27 cellular contexts compared by ENCODE assay signal in the genomic region with DNA sequence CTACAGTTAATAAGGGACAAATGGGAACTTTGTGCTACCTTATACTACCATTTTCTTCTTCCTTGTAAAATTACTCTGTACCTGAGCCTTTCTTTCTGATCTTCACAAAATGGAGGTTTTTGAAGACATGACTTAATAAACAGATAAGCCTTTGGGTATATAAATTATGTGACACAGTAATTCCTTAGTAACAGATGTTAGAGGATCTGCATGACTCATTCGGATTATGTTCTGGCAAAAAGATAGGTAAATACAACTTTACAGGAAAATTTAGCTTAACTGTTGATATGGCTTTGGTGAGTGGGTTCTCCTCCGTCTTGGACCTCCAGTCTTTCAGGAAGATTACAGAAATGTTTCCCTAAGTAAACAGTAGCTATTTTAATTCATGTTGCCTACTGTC.
A peak's percentile ranks its signal among the peaks of the same experiment; 100 is the strongest.
DNase-seq lines count a peak whose midpoint lies in the region; ATAC-seq, FAIRE-seq and TF ChIP-seq lines count a peak whose summit lies in the region.
"Had no signal": no experiment of that assay in that cellular context is flagged by ENCODE, and none has a peak within 500 bp of the region (broad histone marks: within the 10 kb centered on the region; RNA-seq: fewer than 3 reads in every experiment).

No MANE protein-coding gene starts in this region.

- no peak overlapping the region for H3K4me2 ChIP-seq in K562 (ENCODE audit: insufficient read depth, low read length)

- H3K4me1 ChIP-seq in breast epithelium (no peaks in the 10 kb centered on the region), K562 (replicated peaks in 1 of 2; ENCODE audit: control insufficient read depth in 2 of 2, insufficient read depth in 2 of 2, low read length in 2 of 2) (no peaks in the 10 kb centered on the region), subcutaneous abdominal adipose tissue (ENCODE audit: control insufficient read depth in 5 of 5, insufficient read depth in 5 of 5, low read length in 5 of 5) (peaks cover 0 to 14% (median 11%) of the 10 kb centered on the region in 5 donors), heart left ventricle (peaks cover 0 to 10% (median 3%) of the 10 kb centered on the region in 12 donors)
- H3K4me1 ChIP-seq: right atrium auricular region had no signal

- H3K4me1 Mint-ChIP-seq in MCF 10A (ENCODE audit: insufficient read depth, unreplicated experiment) = peaks cover 18% of the 10 kb centered on the region

- no peaks in the 10 kb centered on the region for H3K79me2 ChIP-seq in K562 (ENCODE audit: control insufficient read depth, insufficient read depth, low read length)

- 35% methylated on average over 2 of the region's 2 CpGs for WGBS in K562 (ENCODE audit: insufficient coverage, low coverage, missing lambda C conversion rate)
- WGBS in heart left ventricle, 4 donors = 87 to 90% (median 89%) methylated on average over 2 of the region's 2 CpGs

- intact Hi-C loops in MCF 10A (cut with micrococcal nuclease) = no loop called here
- intact Hi-C loops in breast epithelium (cut with DNase I; ENCODE audit: low total_unique reads) = no loop called here
- intact Hi-C loops in K562 (cut with micrococcal nuclease) = no loop called here
- intact Hi-C loops in heart left ventricle (cut with DNase I) = loop anchor here in 1 of 10 donors (10.0 kb wide), 1 partner anchor 158 kb away; no protein-coding TSS in a partner anchor

- ATAC-seq in K562 (no peak), heart left ventricle (no peak)
- ATAC-seq: activated CD8-positive, alpha-beta T cell treated with anti-CD3 and anti-CD28 coated beads, Interleukin-2, amount 10 ng/mL, durations not matched to agents 7 days and 5 days; effector memory CD8-positive, alpha-beta T cell; left ventricle myocardium superior; T-helper 17 cell had no signal

- H2AFZ ChIP-seq in K562 (ENCODE audit: low read depth, low read length) = no peak overlapping the region

- H3K36me3 Mint-ChIP-seq in MCF 10A (ENCODE audit: insufficient read depth, unreplicated experiment) = peaks cover 32% of the 10 kb centered on the region

- TF ChIP-seq CTCF in MCF 10A (IDR thresholded peaks at IDR 0.05; ENCODE audit: unreplicated experiment) (no peak), breast epithelium (IDR thresholded peaks at IDR 0.05) (no peak), K562 (IDR thresholded peaks at IDR 0.05 in 2 of 3, conservative IDR thresholded peaks at IDR 0.05 in 1 of 3; ENCODE audit: insufficient read depth in 2 of 3, low read depth in 1 of 3, low read length in 3 of 3) (no peak), fibroblast of mammary gland (conservative IDR thresholded peaks at IDR 0.05; ENCODE audit: control insufficient read depth, insufficient read depth, low read depth, low read length) (no peak), heart left ventricle (IDR thresholded peaks at IDR 0.05) (no peak)

- H3K9ac ChIP-seq in K562 (ENCODE audit: insufficient read depth in 1 of 2, low read depth in 2 of 2, low read length in 2 of 2) (no peak overlapping the region), subcutaneous abdominal adipose tissue (ENCODE audit: low read length in 5 of 5) (no peak overlapping the region)

- TF ChIP-seq EP300 in K562 (IDR thresholded peaks at IDR 0.05; ENCODE audit: low read length) = no peak

- BruUV-seq in MCF 10A (replicated peaks; lab: Mats Ljungman, UMichigan) (no TSS peak), K562 (replicated peaks; lab: Mats Ljungman, UMichigan) (no TSS peak)

- no peaks in the 10 kb centered on the region for H3K27me3 ChIP-seq in breast epithelium
- no peaks in the 10 kb centered on the region for H3K27me3 ChIP-seq in K562 (ENCODE audit: control insufficient read depth in 2 of 2, insufficient read depth in 2 of 2, low read length in 2 of 2)
- no peaks in the 10 kb centered on the region for H3K27me3 ChIP-seq in subcutaneous abdominal adipose tissue (ENCODE audit: control insufficient read depth in 5 of 5, insufficient read depth in 4 of 5, low read length in 5 of 5)
- no peaks in the 10 kb centered on the region for H3K27me3 ChIP-seq in heart left ventricle
- H3K27me3 ChIP-seq: right atrium auricular region, upper lobe of left lung had no signal

- POLR2A ChIA-PET in MCF 10A (lab: Yijun Ruan, JAX) = no interaction called here
- POLR2A ChIA-PET in K562 (lab: Yijun Ruan, JAX) = no interaction called here

- no peak overlapping the region for H3K4me3 Mint-ChIP-seq in MCF 10A (ENCODE audit: unreplicated experiment)
- H3K4me3 Mint-ChIP-seq: activated B cell treated with CpG ODN at 0.5 μM for 24 hours; activated CD8-positive, alpha-beta T cell treated with anti-CD3 and anti-CD28 coated beads, Interleukin-2, amount 10 ng/mL, durations not matched to agents 7 days and 5 days; activated naive CD8-positive, alpha-beta T cell; CD4-positive, CD25-positive, alpha-beta regulatory T cell; effector memory CD8-positive, alpha-beta T cell; T-helper 17 cell had no signal

- H3K9me1 ChIP-seq in K562 (ENCODE audit: control insufficient read depth, insufficient read depth, low read length) = no peaks in the 10 kb centered on the region

- H3K4me3 ChIP-seq in breast epithelium (no peak overlapping the region), K562 (no peak overlapping the region), fibroblast of mammary gland (ENCODE audit: control insufficient read depth, low read depth, low read length) (no peak overlapping the region), subcutaneous abdominal adipose tissue (ENCODE audit: low read depth in 1 of 5, low read length in 5 of 5) (no peak overlapping the region), heart left ventricle (no peak overlapping the region)
- H3K4me3 ChIP-seq: right atrium auricular region, upper lobe of left lung had no signal

- TF ChIP-seq POLR2A in breast epithelium (IDR thresholded peaks at IDR 0.05) (no peak), K562 (conservative IDR thresholded peaks at IDR 0.05) (no peak), heart left ventricle (IDR thresholded peaks at IDR 0.05) (no peak)

- no peaks in the 10 kb centered on the region for H3K9me3 Mint-ChIP-seq in MCF 10A (ENCODE audit: unreplicated experiment)
- H3K9me3 Mint-ChIP-seq: activated B cell treated with CpG ODN at 0.5 μM for 24 hours; CD4-positive, CD25-positive, alpha-beta regulatory T cell; effector memory CD8-positive, alpha-beta T cell had no signal

- TF ChIP-seq RAD21 in K562 (CRISPR knock-in tag; conservative IDR thresholded peaks at IDR 0.05 in 1 of 2, IDR thresholded peaks at IDR 0.05 in 1 of 2) = no peak

- no peaks in the 10 kb centered on the region for H4K20me1 ChIP-seq in K562 (replicated peaks; ENCODE audit: control insufficient read depth, insufficient read depth, low read length)

- FAIRE-seq in K562 (lab: Jason Lieb, UNC) = no peak
- FAIRE-seq: GM18507 had no signal

- H3K27ac ChIP-seq in breast epithelium = no peak overlapping the region
- no peak overlapping the region for H3K27ac ChIP-seq in K562 (ENCODE audit: extremely low read depth, low read depth, low read length)
- H3K27ac ChIP-seq in subcutaneous abdominal adipose tissue (ENCODE audit: low read depth, low read length) = peak overlapping the region; percentile 42
- H3K27ac ChIP-seq in heart left ventricle = no peak overlapping the region
- H3K27ac ChIP-seq: right atrium auricular region, upper lobe of left lung had no signal

- no peaks in the 10 kb centered on the region for H3K9me3 ChIP-seq in breast epithelium
- no peaks in the 10 kb centered on the region for H3K9me3 ChIP-seq in K562 (replicated peaks; ENCODE audit: control insufficient read depth, insufficient read depth, low read depth, low read length)
- no peaks in the 10 kb centered on the region for H3K9me3 ChIP-seq in subcutaneous abdominal adipose tissue (ENCODE audit: control insufficient read depth in 5 of 5, low read length in 5 of 5)
- no peaks in the 10 kb centered on the region for H3K9me3 ChIP-seq in heart left ventricle
- H3K9me3 ChIP-seq: right atrium auricular region, upper lobe of left lung had no signal

- H3K36me3 ChIP-seq in breast epithelium (no peaks in the 10 kb centered on the region), K562 (ENCODE audit: control insufficient read depth, insufficient read depth, low read length) (peaks cover 15% of the 10 kb centered on the region; the same call in 2 of the 3 replicates), subcutaneous abdominal adipose tissue (ENCODE audit: control insufficient read depth in 5 of 5, insufficient read depth in 5 of 5, low read length in 5 of 5) (peaks cover 0 to 12% (median 0%) of the 10 kb centered on the region in 5 donors), heart left ventricle (peaks cover 0 to 14% (median 8%) of the 10 kb centered on the region in 9 donors)

- H3K27me3 Mint-ChIP-seq in MCF 10A (ENCODE audit: insufficient read depth, unreplicated experiment) = no peaks in the 10 kb centered on the region
- H3K27me3 Mint-ChIP-seq: activated B cell treated with CpG ODN at 0.5 μM for 24 hours; activated naive CD8-positive, alpha-beta T cell; CD4-positive, CD25-positive, alpha-beta regulatory T cell; effector memory CD8-positive, alpha-beta T cell; T-helper 17 cell had no signal

- H3K27ac Mint-ChIP-seq in MCF 10A (ENCODE audit: low read depth, unreplicated experiment) = peak overlapping the region; percentile 71
- H3K27ac Mint-ChIP-seq: activated B cell treated with CpG ODN at 0.5 μM for 24 hours; activated naive CD8-positive, alpha-beta T cell; T-helper 17 cell had no signal

- CTCF ChIA-PET in MCF 10A (lab: Yijun Ruan, JAX) = interaction anchor here (1.3 kb wide), 1 partner anchor 15 kb away, joined by 6 read pairs; no protein-coding TSS in a partner anchor
- CTCF ChIA-PET in K562 (lab: Yijun Ruan, JAX; ENCODE audit: low intra/inter-chr PET ratio) = no interaction called here

- in situ Hi-C loops in K562 (cut with MboI) = no loop called here

- DNase-seq in MCF 10A (ENCODE audit: unreplicated experiment) = peak; percentile 17
- no peak for DNase-seq in breast epithelium (ENCODE audit: low spot score in 2 of 2)
- peak in 1 of 4 experiments; percentile 37 for DNase-seq in K562 (ENCODE audit: extremely low read depth in 1 of 4, low spot score in 3 of 4)
- peak; percentile 62 for DNase-seq in fibroblast of mammary gland (ENCODE audit: low read depth)
- no peak for DNase-seq in NCI-H345 (lab: John Stamatoyannopoulos, UW)
- DNase-seq in DMS 273 treated with DMSO at 0.1 percent for 48 hours (lab: John Stamatoyannopoulos, UW) = no peak
- DNase-seq in heart left ventricle = no peak
- DNase-seq: activated B cell treated with CpG ODN at 0.5 μM for 24 hours; activated CD8-positive, alpha-beta T cell treated with anti-CD3 and anti-CD28 coated beads, Interleukin-2, amount 10 ng/mL, durations not matched to agents 7 days and 5 days; activated T-cell treated with anti-CD3 and anti-CD28 coated beads, Interleukin-2, amount 50 U/mL, for 48 hours; caudate nucleus; CD4-positive, CD25-positive, alpha-beta regulatory T cell; DMS153; effector memory CD8-positive, alpha-beta T cell; GOT3; left ventricle myocardium superior; NCI-H1930; NCI-H446 treated with DMSO at 0.1 percent for 48 hours; nucleus accumbens; SHP77 treated with DMSO at 0.1 percent for 48 hours; stimulated activated naive CD4-positive, alpha-beta T cell treated with Interleukin-2 at 50 U/mL for 16 hours; T-helper 17 cell; upper lobe of left lung had no signal

TF ChIP-seq in K562, 482 proteins besides CTCF, POLR2A, EP300 and RAD21 (continues in another document):
- no peak for TF ChIP-seq JUND (IDR thresholded peaks at IDR 0.05; ENCODE audit: borderline replicate concordance, low read depth, low read length)
- TF ChIP-seq JUND (tag; IDR thresholded peaks at IDR 0.05; ENCODE audit: borderline replicate concordance, low read depth, low read length) = no peak
- TF ChIP-seq MEIS2 (IDR thresholded peaks at IDR 0.05; ENCODE audit: partially characterized antibody) = peak; percentile 11

Comparison
In these comparisons a context has a peak if more than half of its experiments do, and no peak if none do; other contexts are left out.
1. DNase-seq: peak in MCF 10A (single experiment) and fibroblast of mammary gland (single experiment); none in breast epithelium (0 of 2), NCI-H345 (single experiment), DMS 273 treated with DMSO at 0.1 percent for 48 hours (single experiment) and heart left ventricle (0 of 5).